Comparison of ENCODE assay signal across 1 cellular context in the genomic region with DNA sequence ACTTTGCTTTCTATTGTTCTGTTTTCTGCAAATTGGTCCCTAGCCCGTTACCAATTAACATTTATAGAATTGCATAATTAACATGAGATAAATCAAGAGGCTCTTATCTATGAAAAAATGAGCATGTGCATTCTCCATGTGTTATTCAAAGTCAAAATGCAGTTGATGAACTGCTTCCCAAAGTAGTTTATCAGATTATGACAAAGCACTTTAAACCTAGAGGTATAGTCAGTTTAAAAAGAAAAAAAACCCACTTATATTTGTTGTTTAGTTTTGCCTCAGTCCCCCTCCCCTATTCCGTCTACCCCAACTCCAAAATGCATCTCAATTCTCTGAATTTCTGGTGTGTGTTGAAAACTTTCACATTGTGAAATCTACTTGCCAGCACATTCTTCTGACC.
TF ChIP-seq lines count a peak whose summit lies in the region.

No MANE protein-coding gene starts in this region.

TF ChIP-seq in H1, 55 proteins besides CTCF, POLR2A, EP300 and RAD21:
- TF ChIP-seq CHD1 (IDR thresholded peaks at IDR 0.05; ENCODE audit: low read depth, low read length) (no peak), TCF12 (IDR thresholded peaks at IDR 0.05; ENCODE audit: low read depth, low read length) (no peak), RBBP5 (IDR thresholded peaks at IDR 0.05; ENCODE audit: borderline replicate concordance, low read depth, low read length) (no peak), BACH1 (IDR thresholded peaks at IDR 0.05; ENCODE audit: low read length) (no peak), TBP (IDR thresholded peaks at IDR 0.05; ENCODE audit: low read depth, low read length) (no peak), KDM1A (IDR thresholded peaks at IDR 0.05; ENCODE audit: borderline replicate concordance, low read length) (no peak), RXRA (IDR thresholded peaks at IDR 0.05; ENCODE audit: insufficient read depth, low read depth, low read length) (no peak), TAF1 (IDR thresholded peaks at IDR 0.05; ENCODE audit: low read depth, low read length) (no peak), GABPA (IDR thresholded peaks at IDR 0.05; ENCODE audit: borderline replicate concordance, insufficient read depth, low read length) (no peak), TAF7 (optimal IDR thresholded peaks at IDR 0.05; ENCODE audit: borderline replicate concordance, low read depth, low read length) (no peak), SIRT6 (IDR thresholded peaks at IDR 0.05; ENCODE audit: low read length) (no peak), TEAD4 (IDR thresholded peaks at IDR 0.05; ENCODE audit: low read depth, low read length) (no peak), ZNF274 (IDR thresholded peaks at IDR 0.05; ENCODE audit: borderline replicate concordance, extremely low read depth, low read length) (no peak), EGR1 (IDR thresholded peaks at IDR 0.05; ENCODE audit: borderline replicate concordance, low read depth, low read length) (no peak), GTF2F1 (IDR thresholded peaks at IDR 0.05; ENCODE audit: borderline replicate concordance, low read depth, low read length) (no peak), CTBP2 (IDR thresholded peaks at IDR 0.05; ENCODE audit: borderline replicate concordance, insufficient read depth, insufficient read length, low read length) (no peak), BRCA1 (IDR thresholded peaks at IDR 0.05; ENCODE audit: low read depth, low read length) (no peak), CBX5 (IDR thresholded peaks at IDR 0.05; ENCODE audit: low read depth, low read length) (no peak)
- TF ChIP-seq, protein P1, sequence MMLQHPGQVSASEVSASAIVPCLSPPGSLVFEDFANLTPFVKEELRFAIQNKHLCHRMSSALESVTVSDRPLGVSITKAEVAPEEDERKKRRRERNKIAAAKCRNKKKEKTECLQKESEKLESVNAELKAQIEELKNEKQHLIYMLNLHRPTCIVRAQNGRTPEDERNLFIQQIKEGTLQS (IDR thresholded peaks at IDR 0.05; ENCODE audit: insufficient read depth, low read depth, low read length) = no peak
